1 cellular context compared by ENCODE assay signal in genomic region chr2:234588054-234588430, GRCh38.
TF ChIP-seq lines count a peak whose summit lies in the region.

No MANE protein-coding gene starts in this region.

TF ChIP-seq in IMR-90, 13 proteins besides CTCF, POLR2A, EP300 and RAD21 (continued from another document):
- TF ChIP-seq ELK1 (IDR thresholded peaks at IDR 0.05; ENCODE audit: borderline replicate concordance, low read depth, low read length) (no peak), NFE2L2 (IDR thresholded peaks at IDR 0.05; ENCODE audit: low read depth, low read length) (no peak), BHLHE40 (IDR thresholded peaks at IDR 0.05; ENCODE audit: low read depth, low read length) (no peak), RCOR1 (IDR thresholded peaks at IDR 0.05; ENCODE audit: insufficient replicate concordance, low read length) (no peak), USF2 (IDR thresholded peaks at IDR 0.05; ENCODE audit: low read depth, low read length) (no peak)
